8 cellular contexts compared by ENCODE assay signal in genomic region chr5:133287500-133287899, GRCh38.
DNase-seq lines count a peak whose midpoint lies in the region; ATAC-seq and TF ChIP-seq lines count a peak whose summit lies in the region.

No MANE protein-coding gene starts in this region.

- H3K4me1 ChIP-seq in colonic mucosa (no peaks in the 10 kb centered on the region), osteoblast (ENCODE audit: insufficient read depth, low read length) (no peaks in the 10 kb centered on the region)

- H3K79me2 ChIP-seq in osteoblast (ENCODE audit: insufficient read depth, low read length) = no peaks in the 10 kb centered on the region

- intact Hi-C loops in colonic mucosa (cut with DNase I) = loop anchor here (1.0 kb wide), 1 partner anchor 176 kb away; no protein-coding TSS in a partner anchor

- no peak overlapping the region for H3K27ac ChIP-seq in colonic mucosa
- no peak overlapping the region for H3K27ac ChIP-seq in osteoblast (ENCODE audit: low read depth, low read length)

- no peak overlapping the region for H2AFZ ChIP-seq in osteoblast (ENCODE audit: low read length)

- H4K20me1 ChIP-seq in osteoblast (ENCODE audit: insufficient read depth, low read length) = no peaks in the 10 kb centered on the region

- H3K36me3 ChIP-seq in colonic mucosa = no peaks in the 10 kb centered on the region
- no peaks in the 10 kb centered on the region for H3K36me3 ChIP-seq in osteoblast (ENCODE audit: insufficient read depth, low read length)

- DNase-seq in AG08396 (ENCODE audit: low spot score) = peak; percentile 18
- DNase-seq in GM13977 (ENCODE audit: low spot score) = peak; percentile 60
- DNase-seq in SW480 (ENCODE audit: low spot score) = peak; percentile 56
- DNase-seq in colonic mucosa = peak; percentile 25
- DNase-seq in osteoblast (ENCODE audit: insufficient read length, low spot score, missing footprints) = no peak

- in situ Hi-C loops in GM13977 (cut with MboI; ENCODE audit: low pct_unique_long_range_greater_than_20kb, low sequenced_read_pairs, unreplicated experiment) = loop anchor here (25.0 kb wide), 1 partner anchor 175 kb away; no protein-coding TSS in a partner anchor

- H3K9me3 ChIP-seq in colonic mucosa (no peaks in the 10 kb centered on the region), osteoblast (ENCODE audit: low read depth, low read length) (no peaks in the 10 kb centered on the region)

- no peak for ATAC-seq in esophagus mucosa
- no peak for ATAC-seq in GM21390 (IDR thresholded peaks at IDR 0.05; ENCODE audit: unreplicated experiment)
- no peak for ATAC-seq in GM21360 (IDR thresholded peaks at IDR 0.05; ENCODE audit: unreplicated experiment)

- TF ChIP-seq CTCF in GM13977 (IDR thresholded peaks at IDR 0.05; ENCODE audit: extremely low read depth, insufficient read depth, missing control alignments) (peak; percentile 70), colonic mucosa (IDR thresholded peaks at IDR 0.05) (peak; percentile 38), osteoblast (IDR thresholded peaks at IDR 0.05; ENCODE audit: extremely low read depth, low read depth, low read length) (peak; percentile 57)

- no peak overlapping the region for H3K9ac ChIP-seq in colonic mucosa (ENCODE audit: low read depth in 2 of 2, low read length in 2 of 2)

- H3K4me3 ChIP-seq in colonic mucosa (no peak overlapping the region), osteoblast (ENCODE audit: insufficient read depth, low read length) (no peak overlapping the region)

- no peak overlapping the region for H3K4me2 ChIP-seq in osteoblast (ENCODE audit: insufficient read depth, low read length)

- H3K27me3 ChIP-seq in colonic mucosa (no peaks in the 10 kb centered on the region), osteoblast (ENCODE audit: insufficient read depth, low read length) (no peaks in the 10 kb centered on the region)
